In the genomic region with DNA sequence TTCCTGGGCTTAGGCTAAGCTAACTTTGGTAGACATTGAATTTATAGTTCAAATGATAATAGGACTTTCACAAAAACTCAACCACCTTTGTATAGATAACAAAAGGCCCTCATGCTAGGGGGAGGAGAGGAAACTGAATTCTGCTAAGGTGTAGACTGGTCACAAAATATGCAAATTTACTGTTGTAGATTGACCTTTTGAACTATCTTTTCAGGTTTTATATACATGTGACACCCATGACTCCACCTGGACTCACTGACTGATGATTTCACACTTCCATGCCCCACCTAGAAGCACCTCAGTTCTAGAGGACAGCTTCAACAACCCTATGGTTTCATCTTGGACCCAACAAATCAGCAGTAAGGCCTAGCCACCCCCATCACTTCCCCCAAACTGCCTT, we compare ENCODE assay signal across 20 cellular contexts.
DNase-seq lines count a peak whose midpoint lies in the region; ATAC-seq lines count a peak whose summit lies in the region.
"Had no signal": no experiment of that assay in that cellular context is flagged by ENCODE, and none has a peak within 500 bp of the region (broad histone marks: within the 10 kb centered on the region; RNA-seq: fewer than 3 reads in every experiment).

No MANE protein-coding gene starts in this region.

- no peak for DNase-seq in H4 (ENCODE audit: low spot score)
- no peak for DNase-seq in left cardiac atrium
- DNase-seq: COR-L47, DMS153, H7, Kasumi-1, NCI-H1436, NCI-H2081, NCI-H524 treated with DMSO at 0.1 percent for 48 hours, OCI-M1, RPMI8226, SJCRH30, SW 1271 had no signal

- peak; percentile 79 for ATAC-seq in GM18508 (IDR thresholded peaks at IDR 0.05; ENCODE audit: insufficient read depth, unreplicated experiment)
- peak; percentile 41 for ATAC-seq in GM19351 (IDR thresholded peaks at IDR 0.05; ENCODE audit: unreplicated experiment)
- ATAC-seq in HG02938 (IDR thresholded peaks at IDR 0.05; ENCODE audit: unreplicated experiment): peak; percentile 67
- peak; percentile 64 for ATAC-seq in HG03432 (IDR thresholded peaks at IDR 0.05; ENCODE audit: unreplicated experiment)
- no peak for ATAC-seq in HG02970 (IDR thresholded peaks at IDR 0.05; ENCODE audit: low FRiP score, unreplicated experiment)
- no peak for ATAC-seq in left cardiac atrium
- no peak for ATAC-seq in HG02885 (IDR thresholded peaks at IDR 0.05; ENCODE audit: poor library complexity, unreplicated experiment)
- ATAC-seq: A549 had no signal

- intact Hi-C loops in left cardiac atrium (cut with DNase I): no loop called here

Comparison
In these comparisons a context has a peak if more than half of its experiments do, and no peak if none do; other contexts are left out.
1. ATAC-seq: peak in GM18508 (single experiment), GM19351 (single experiment), HG02938 (single experiment) and HG03432 (single experiment); none in HG02970 (single experiment), left cardiac atrium (0 of 2) and HG02885 (single experiment).